ENCODE assay signal across 8 cellular contexts in the genomic region with DNA sequence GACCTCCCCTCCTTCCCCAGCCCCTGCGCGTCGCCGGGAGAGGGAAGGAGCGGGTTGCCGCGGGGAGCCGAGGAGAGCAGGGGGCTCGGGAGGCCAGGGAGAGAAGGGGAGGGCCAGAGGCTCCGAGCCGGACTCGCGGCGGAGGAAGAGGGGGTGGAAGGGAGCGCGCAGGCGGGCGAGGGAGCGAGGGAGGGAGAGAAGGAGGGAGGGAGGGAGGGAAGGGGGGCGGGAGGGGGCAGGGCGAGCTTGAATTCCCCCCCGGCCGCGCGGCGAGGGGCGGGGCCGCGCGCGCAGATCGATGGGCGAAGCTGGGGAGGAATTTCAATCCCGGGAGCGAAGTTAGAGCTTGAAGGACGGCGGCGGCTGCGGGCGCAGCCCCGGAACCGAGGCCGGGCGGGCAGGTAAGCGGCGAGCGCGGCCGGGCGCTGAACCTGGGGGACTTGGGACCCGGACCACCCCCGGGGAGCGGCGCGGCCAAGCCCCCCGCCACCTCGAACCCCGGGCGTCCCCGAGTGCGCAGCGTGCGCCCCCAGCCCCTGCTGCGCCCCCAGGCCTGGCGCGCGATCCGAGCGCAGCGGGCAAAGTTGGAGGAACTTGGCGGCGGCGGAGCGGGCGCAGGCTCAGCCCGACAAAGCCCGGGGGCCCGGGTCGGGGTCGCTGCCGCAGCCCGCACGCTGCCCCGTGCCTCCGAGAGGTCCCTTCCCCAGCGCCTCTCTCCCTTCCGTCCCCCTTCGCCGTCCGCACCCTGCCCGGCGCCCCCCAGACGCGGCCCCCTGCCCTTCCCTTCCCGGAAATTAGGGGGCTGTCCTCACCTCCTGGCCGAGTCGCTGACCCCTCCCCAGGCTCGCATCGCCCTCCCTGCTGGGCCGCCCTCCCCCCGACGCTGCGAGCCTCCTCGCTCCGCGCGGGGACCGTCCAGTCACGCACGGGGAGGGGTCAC. TPM values are rescaled to one million over a fixed set of nuclear protein-coding genes. Genes with fewer than 3 reads are reported as not detected.
A peak's percentile ranks its signal among the peaks of the same experiment; 100 is the strongest.
DNase-seq lines count a peak whose midpoint lies in the region; ATAC-seq and TF ChIP-seq lines count a peak whose summit lies in the region.

A gene (plus strand): TSS at position 324 of the 940 bp plus-strand sequence. CDS start 74,320 bp downstream, outside the sequence.

- no peaks in the 10 kb centered on the region for H3K9me3 Mint-ChIP-seq in activated naive CD8-positive, alpha-beta T cell treated with anti-CD3 and anti-CD28 coated beads, Interleukin-2, amount 10 ng/mL, durations not matched to agents 7 days and 5 days
- H3K9me3 Mint-ChIP-seq in activated naive CD8-positive, alpha-beta T cell treated with anti-CD3 and anti-CD28 coated beads for 36 hours, result no peaks in the 10 kb centered on the region

- peaks cover 34% of the 10 kb centered on the region for H3K27me3 Mint-ChIP-seq in activated naive CD8-positive, alpha-beta T cell treated with anti-CD3 and anti-CD28 coated beads, Interleukin-2, amount 10 ng/mL, durations not matched to agents 7 days and 5 days
- peaks cover 55% of the 10 kb centered on the region for H3K27me3 Mint-ChIP-seq in activated naive CD8-positive, alpha-beta T cell treated with anti-CD3 and anti-CD28 coated beads for 36 hours

- no peak within 1 kb of the TSS for H3K27ac Mint-ChIP-seq in activated naive CD8-positive, alpha-beta T cell treated with anti-CD3 and anti-CD28 coated beads, Interleukin-2, amount 10 ng/mL, durations not matched to agents 7 days and 5 days
- H3K27ac Mint-ChIP-seq in activated naive CD8-positive, alpha-beta T cell treated with anti-CD3 and anti-CD28 coated beads for 36 hours, result no peak within 1 kb of the TSS

- peak within 1 kb of the TSS; percentile 5 for H3K4me3 ChIP-seq in astrocyte of the spinal cord (ENCODE audit: low read depth, low read length)

- POLR2A ChIA-PET in activated naive CD8-positive, alpha-beta T cell treated with anti-CD3 and anti-CD28 coated beads, Interleukin-2, amount 10 ng/mL, durations not matched to agents 7 days and 5 days (lab: Charles Lee), result no interaction called here

- peaks cover 1% of the 10 kb centered on the region for H3K4me1 Mint-ChIP-seq in activated naive CD8-positive, alpha-beta T cell treated with anti-CD3 and anti-CD28 coated beads, Interleukin-2, amount 10 ng/mL, durations not matched to agents 7 days and 5 days
- H3K4me1 Mint-ChIP-seq in activated naive CD8-positive, alpha-beta T cell treated with anti-CD3 and anti-CD28 coated beads for 36 hours, result no peaks in the 10 kb centered on the region

- in situ Hi-C loops in astrocyte of the spinal cord (cut with HindIII; ENCODE audit: low sequenced_read_pairs), result no loop called here

- H3K4me3 Mint-ChIP-seq in activated naive CD8-positive, alpha-beta T cell treated with anti-CD3 and anti-CD28 coated beads, Interleukin-2, amount 10 ng/mL, durations not matched to agents 7 days and 5 days, result peak within 1 kb of the TSS; percentile 37
- no peak within 1 kb of the TSS for H3K4me3 Mint-ChIP-seq in activated naive CD8-positive, alpha-beta T cell treated with anti-CD3 and anti-CD28 coated beads for 36 hours

- H3K36me3 Mint-ChIP-seq in activated naive CD8-positive, alpha-beta T cell treated with anti-CD3 and anti-CD28 coated beads, Interleukin-2, amount 10 ng/mL, durations not matched to agents 7 days and 5 days, result no peaks in the 10 kb centered on the region
- no peaks in the 10 kb centered on the region for H3K36me3 Mint-ChIP-seq in activated naive CD8-positive, alpha-beta T cell treated with anti-CD3 and anti-CD28 coated beads for 36 hours

- no peak for TF ChIP-seq CTCF in astrocyte of the spinal cord (IDR thresholded peaks at IDR 0.05; ENCODE audit: low read depth, low read length)
- no peak for TF ChIP-seq CTCF in GM10266 (IDR thresholded peaks at IDR 0.05; ENCODE audit: control insufficient read depth, insufficient read depth, low read depth, missing control alignments)

- peak; percentile 37 for DNase-seq in activated naive CD8-positive, alpha-beta T cell treated with anti-CD3 and anti-CD28 coated beads, Interleukin-2, amount 10 ng/mL, durations not matched to agents 7 days and 5 days
- no peak for DNase-seq in activated naive CD8-positive, alpha-beta T cell treated with anti-CD3 and anti-CD28 coated beads for 36 hours
- DNase-seq in astrocyte of the spinal cord (ENCODE audit: low read depth, low spot score) (no peak), left lobe of liver (ENCODE audit: low spot score) (peak; percentile 83), GM10266 (ENCODE audit: extremely low spot score) (no peak), HPDE6-E6E7 (ENCODE audit: extremely low spot score) (no peak)
- no peak for DNase-seq in stimulated activated naive CD4-positive, alpha-beta T cell (lab: John Stamatoyannopoulos, UW)
- DNase-seq in stimulated activated CD4-positive, alpha-beta T cell treated with anti-CD3 and anti-CD28 coated beads, Interleukin-2, amount 100 ng/mL, for 48 hours, result no peak

- ATAC-seq in activated naive CD8-positive, alpha-beta T cell treated with anti-CD3 and anti-CD28 coated beads, Interleukin-2, amount 10 ng/mL, durations not matched to agents 7 days and 5 days (ENCODE audit: low read depth), result no peak
- peak; percentile 43 for ATAC-seq in left lobe of liver

RNA-seq across cellular contexts. Expression of the gene that starts here (rescaled TPM):
- not detected for total RNA-seq in activated naive CD8-positive, alpha-beta T cell treated with anti-CD3 and anti-CD28 coated beads, Interleukin-2, amount 10 ng/mL, durations not matched to agents 7 days and 5 days
- total RNA-seq in activated naive CD8-positive, alpha-beta T cell treated with anti-CD3 and anti-CD28 coated beads for 36 hours, result under 1 TPM; 0.14 to 0.19 TPM
- 17.5 TPM for total RNA-seq in left lobe of liver

Comparison
In these comparisons a context has a peak if more than half of its experiments do, and no peak if none do; other contexts are left out.
1. RNA of the gene that starts here (total RNA-seq): 17.5 TPM in left lobe of liver (single experiment); 0.14 to 0.19 TPM in activated naive CD8-positive, alpha-beta T cell treated with anti-CD3 and anti-CD28 coated beads for 36 hours and not detected in activated naive CD8-positive, alpha-beta T cell treated with anti-CD3 and anti-CD28 coated beads, Interleukin-2, amount 10 ng/mL, durations not matched to agents 7 days and 5 days; every median in the first group is over 10 times any median in the second.
2. Peak in DNase-seq in activated naive CD8-positive, alpha-beta T cell treated with anti-CD3 and anti-CD28 coated beads, Interleukin-2, amount 10 ng/mL, durations not matched to agents 7 days and 5 days; RNA of the gene not detected or under 1 TPM.